ENCODE assay signal across 11 cellular contexts in genomic region chr11:3860360-3860759, GRCh38. TPM values are rescaled to one million over a fixed set of nuclear protein-coding genes. Genes with fewer than 3 reads are reported as not detected.
DNase-seq lines count a peak whose midpoint lies in the region; ATAC-seq and TF ChIP-seq lines count a peak whose summit lies in the region.
"Had no signal": no experiment of that assay in that cellular context is flagged by ENCODE, and none has a peak within 500 bp of the region (broad histone marks: within the 10 kb centered on the region; RNA-seq: fewer than 3 reads in every experiment).

No MANE protein-coding gene starts in this region.

- ATAC-seq in right cardiac atrium (no peak), GM18505 (IDR thresholded peaks at IDR 0.05; ENCODE audit: unreplicated experiment) (no peak), HG02840 (IDR thresholded peaks at IDR 0.05; ENCODE audit: low FRiP score, unreplicated experiment) (no peak)

- TF ChIP-seq POLR2A in stomach (IDR thresholded peaks at IDR 0.05) = no peak
- no peak for TF ChIP-seq POLR2A in GM18505 (IDR thresholded peaks at IDR 0.05; ENCODE audit: borderline replicate concordance, extremely low read depth, insufficient read depth, insufficient read length)

- H3K27ac ChIP-seq in stomach = peak overlapping the region in 3 of 5 donors; percentile 1 to 99 (median 13)
- H3K27ac ChIP-seq in right cardiac atrium (ENCODE audit: low read length) = no peak overlapping the region

- H3K9me3 ChIP-seq in stomach (no peaks in the 10 kb centered on the region), right cardiac atrium (ENCODE audit: control insufficient read depth, low read length) (no peaks in the 10 kb centered on the region)
- H3K9me3 ChIP-seq: breast epithelium, upper lobe of right lung had no signal

- H3K36me3 ChIP-seq in stomach = no peaks in the 10 kb centered on the region
- H3K36me3 ChIP-seq: breast epithelium, upper lobe of right lung had no signal

- H3K4me3 Mint-ChIP-seq in dendritic cell treated with granulocyte-macrophage colony-stimulating factor and Interleukin-4, amounts not matched to agents 40 ng/mL and 50 ng/mL, for 4 days = no peak overlapping the region

- H3K27me3 ChIP-seq in stomach (no peaks in the 10 kb centered on the region), right cardiac atrium (ENCODE audit: control insufficient read depth, insufficient read depth) (no peaks in the 10 kb centered on the region)
- H3K27me3 ChIP-seq: breast epithelium, upper lobe of right lung had no signal

- H3K4me1 ChIP-seq in stomach = peaks cover 59 to 86% (median 74%) of the 10 kb centered on the region in 4 donors
- H3K4me1 ChIP-seq in right cardiac atrium (ENCODE audit: control insufficient read depth, insufficient read depth, low read length) = peaks cover 17% of the 10 kb centered on the region

- H3K27ac Mint-ChIP-seq in dendritic cell treated with granulocyte-macrophage colony-stimulating factor and Interleukin-4, amounts not matched to agents 40 ng/mL and 50 ng/mL, for 4 days = peak overlapping the region; percentile 35

- peaks cover 18% of the 10 kb centered on the region for H3K36me3 Mint-ChIP-seq in dendritic cell treated with granulocyte-macrophage colony-stimulating factor and Interleukin-4, amounts not matched to agents 40 ng/mL and 50 ng/mL, for 4 days (ENCODE audit: low read depth)

- TF ChIP-seq EP300 in stomach (IDR thresholded peaks at IDR 0.05) = no peak

- intact Hi-C loops in dendritic cell treated with granulocyte-macrophage colony-stimulating factor and Interleukin-4, amounts not matched to agents 40 ng/mL and 50 ng/mL, for 4 days (cut with micrococcal nuclease) = no loop called here
- intact Hi-C loops in stomach (cut with DNase I; ENCODE audit: low total_unique reads) = no loop called here
- intact Hi-C loops in right cardiac atrium (cut with DNase I) = no loop called here

- no peaks in the 10 kb centered on the region for H3K9me3 Mint-ChIP-seq in dendritic cell treated with granulocyte-macrophage colony-stimulating factor and Interleukin-4, amounts not matched to agents 40 ng/mL and 50 ng/mL, for 4 days

- peak; percentile 51 for DNase-seq in activated CD8-positive, alpha-beta memory T cell treated with anti-CD3 and anti-CD28 coated beads, Interleukin-2, amount 50 U/mL, for 4 hours
- DNase-seq in activated CD8-positive, alpha-beta memory T cell treated with anti-CD3 and anti-CD28 coated beads for 24 hours = no peak
- DNase-seq in activated CD4-positive, alpha-beta T cell treated with anti-CD3 and anti-CD28 coated beads, Interleukin-2, amount 50 U/mL, for 48 hours = peak; percentile 46 to 57
- DNase-seq in stomach = no peak
- DNase-seq in right cardiac atrium = no peak
- DNase-seq: mesenchymal stem cell, upper lobe of right lung had no signal

- 73 to 90% (median 88%) methylated on average over 2 of the region's 2 CpGs for WGBS in stomach, 5 donors
- WGBS in right cardiac atrium = 91% methylated on average over 2 of the region's 2 CpGs

- H3K4me3 ChIP-seq in stomach (no peak overlapping the region), right cardiac atrium (ENCODE audit: low read length) (no peak overlapping the region)

- H3K4me1 Mint-ChIP-seq in dendritic cell treated with granulocyte-macrophage colony-stimulating factor and Interleukin-4, amounts not matched to agents 40 ng/mL and 50 ng/mL, for 4 days (ENCODE audit: low read depth) = peaks cover 68% of the 10 kb centered on the region

- H3K27me3 Mint-ChIP-seq in dendritic cell treated with granulocyte-macrophage colony-stimulating factor and Interleukin-4, amounts not matched to agents 40 ng/mL and 50 ng/mL, for 4 days = no peaks in the 10 kb centered on the region

- no peak for TF ChIP-seq CTCF in stomach (IDR thresholded peaks at IDR 0.05)

RNA-seq across cellular contexts. Expression of gene STIM1, which starts 4.9 kb away (rescaled TPM):
- total RNA-seq in stomach (10 to 100 TPM; 21.4 to 70.7 (median 49.8) TPM), right cardiac atrium (10 to 100 TPM; 14.4 to 19.3 (median 16.6) TPM)
- polyA plus RNA-seq in stomach (10 to 100 TPM in 1 of 3 donors, 1 to 10 TPM in 2; 8.7 to 17.1 (median 9.8) TPM), right cardiac atrium (10.8 TPM)

RNA-seq across cellular contexts. Expression of gene RHOG, which starts 19.6 kb away (rescaled TPM):
- total RNA-seq in stomach (100 to 1,000 TPM in 1 of 5 donors, 10 to 100 TPM in 3, 1 to 10 TPM in 1; 5.9 to 101 (median 26.7) TPM), right cardiac atrium (10 to 100 TPM; 18.7 to 26.0 (median 25.6) TPM)
- polyA plus RNA-seq in stomach (10 to 100 TPM; 39.8 to 55.5 (median 50.9) TPM), right cardiac atrium (23.7 TPM)

RNA-seq across cellular contexts. Expression of gene PGAP2, which starts 52.0 kb away (rescaled TPM):
- total RNA-seq in stomach = 10 to 100 TPM in 4 of 5 donors, 1 to 10 TPM in 1; 4.7 to 18.3 (median 13.6) TPM
- polyA plus RNA-seq in stomach = 10 to 100 TPM in 2 of 3 donors, 1 to 10 TPM in 1; 8.7 to 23.8 (median 11.8) TPM
- 10 to 100 TPM; 12.4 to 19.5 (median 15.2) TPM for total RNA-seq in right cardiac atrium
- 13.9 TPM for polyA plus RNA-seq in right cardiac atrium

Comparison
In these comparisons a context has a peak if more than half of its experiments do, and no peak if none do; other contexts are left out.
1. DNase-seq: peak in activated CD8-positive, alpha-beta memory T cell treated with anti-CD3 and anti-CD28 coated beads, Interleukin-2, amount 50 U/mL, for 4 hours (single experiment) and activated CD4-positive, alpha-beta T cell treated with anti-CD3 and anti-CD28 coated beads, Interleukin-2, amount 50 U/mL, for 48 hours (2 of 2); none in activated CD8-positive, alpha-beta memory T cell treated with anti-CD3 and anti-CD28 coated beads for 24 hours (single experiment), stomach (single experiment) and right cardiac atrium (0 of 3).